In genomic region chr2:175966839-175967238, GRCh38 we compare ENCODE assay signal across 3 cellular contexts.
"Had no signal": no experiment of that assay in that cellular context is flagged by ENCODE, and none has a peak within 500 bp of the region (broad histone marks: within the 10 kb centered on the region; RNA-seq: fewer than 3 reads in every experiment).

No MANE protein-coding gene starts in this region.

- DNase-seq: GDM1, GF-D8 had no signal

- ATAC-seq: GM12878 had no signal

- H3K4me3 ChIP-seq: GM12878 had no signal
